In genomic region chr7:23419160-23419559, GRCh38 we compare ENCODE assay signal across 22 cellular contexts. TPM values are rescaled to one million over a fixed set of nuclear protein-coding genes. Genes with fewer than 3 reads are reported as not detected.
"Had no signal": no experiment of that assay in that cellular context is flagged by ENCODE, and none has a peak within 500 bp of the region (broad histone marks: within the 10 kb centered on the region; RNA-seq: fewer than 3 reads in every experiment).

No MANE protein-coding gene starts in this region.

- H3K4me1 Mint-ChIP-seq: stimulated activated effector memory CD8-positive, alpha-beta T cell treated with anti-CD3 and anti-CD28 coated beads, Interleukin-12 subunit alpha, Interleukin-12 subunit beta, amount 100 ng/mL, for 72 hours had no signal

- H3K36me3 Mint-ChIP-seq: naive thymus-derived CD8-positive, alpha-beta T cell; stimulated activated effector memory CD8-positive, alpha-beta T cell treated with anti-CD3 and anti-CD28 coated beads, Interleukin-12 subunit alpha, Interleukin-12 subunit beta, amount 100 ng/mL, for 72 hours had no signal

- H3K27ac ChIP-seq: gastrocnemius medialis, heart right ventricle, parathyroid adenoma, prostate gland, right lobe of liver, tibial artery, upper lobe of left lung, uterus had no signal

- H3K27ac Mint-ChIP-seq: dendritic cell treated with granulocyte-macrophage colony-stimulating factor and Interleukin-4, amounts not matched to agents 40 ng/mL and 50 ng/mL, for 4 days; stimulated activated effector memory CD8-positive, alpha-beta T cell treated with anti-CD3 and anti-CD28 coated beads, Interleukin-12 subunit alpha, Interleukin-12 subunit beta, amount 100 ng/mL, for 72 hours; stimulated activated naive CD8-positive, alpha-beta T cell treated with anti-CD3 and anti-CD28 coated beads, Interleukin-15, Interleukin-2, amounts not matched to agents 100 ng/mL and 50 ng/mL, for 24 hours had no signal

- H3K27me3 ChIP-seq: gastrocnemius medialis, right lobe of liver, upper lobe of left lung, uterus had no signal

- H3K9me3 ChIP-seq: gastrocnemius medialis, heart right ventricle, mucosa of descending colon, prostate gland, right lobe of liver, tibial artery, upper lobe of left lung, uterus had no signal

- H3K4me1 ChIP-seq: gastrocnemius medialis, heart right ventricle, prostate gland, right lobe of liver, tibial artery, upper lobe of left lung, uterus had no signal

- H3K4me3 ChIP-seq: gastrocnemius medialis, heart right ventricle, mucosa of descending colon, prostate gland, right lobe of liver, tibial artery, upper lobe of left lung, uterus had no signal

- H3K36me3 ChIP-seq: gastrocnemius medialis, heart right ventricle, prostate gland, right lobe of liver, tibial artery, upper lobe of left lung, uterus had no signal

- DNase-seq: effector memory CD8-positive, alpha-beta T cell; erythroblast; gastrocnemius medialis; heart right ventricle; hypothalamus; mammary epithelial cell; mucosa of descending colon; naive thymus-derived CD8-positive, alpha-beta T cell; occipital lobe; right lobe of liver; stimulated activated CD4-positive, alpha-beta T cell treated with anti-CD3 and anti-CD28 coated beads, Interleukin-4, amount 100 ng/mL, for 1 hour; stimulated activated CD8-positive, alpha-beta memory T cell treated with anti-CD3 and anti-CD28 coated beads, Interleukin-4, amount 100 ng/mL, for 48 hours; tibial artery; upper lobe of left lung; uterus had no signal

- H3K9me3 Mint-ChIP-seq: dendritic cell treated with granulocyte-macrophage colony-stimulating factor and Interleukin-4, amounts not matched to agents 40 ng/mL and 50 ng/mL, for 4 days; effector memory CD8-positive, alpha-beta T cell; naive thymus-derived CD8-positive, alpha-beta T cell; neural crest cell; stimulated activated effector memory CD8-positive, alpha-beta T cell treated with anti-CD3 and anti-CD28 coated beads, Interleukin-12 subunit alpha, Interleukin-12 subunit beta, amount 100 ng/mL, for 72 hours; stimulated activated naive CD8-positive, alpha-beta T cell treated with anti-CD3 and anti-CD28 coated beads, Interleukin-15, Interleukin-2, amounts not matched to agents 100 ng/mL and 50 ng/mL, for 24 hours had no signal

- H3K27me3 Mint-ChIP-seq: dendritic cell treated with granulocyte-macrophage colony-stimulating factor and Interleukin-4, amounts not matched to agents 40 ng/mL and 50 ng/mL, for 4 days had no signal

- H3K4me3 Mint-ChIP-seq: dendritic cell treated with granulocyte-macrophage colony-stimulating factor and Interleukin-4, amounts not matched to agents 40 ng/mL and 50 ng/mL, for 4 days; effector memory CD8-positive, alpha-beta T cell; naive thymus-derived CD8-positive, alpha-beta T cell; neural crest cell; stimulated activated effector memory CD8-positive, alpha-beta T cell treated with anti-CD3 and anti-CD28 coated beads, Interleukin-12 subunit alpha, Interleukin-12 subunit beta, amount 100 ng/mL, for 72 hours; stimulated activated naive CD8-positive, alpha-beta T cell treated with anti-CD3 and anti-CD28 coated beads, Interleukin-15, Interleukin-2, amounts not matched to agents 100 ng/mL and 50 ng/mL, for 24 hours had no signal

- ATAC-seq: effector memory CD8-positive, alpha-beta T cell; gastrocnemius medialis; heart right ventricle; left lobe of liver; mucosa of descending colon; naive thymus-derived CD8-positive, alpha-beta T cell; stimulated activated effector memory CD8-positive, alpha-beta T cell treated with anti-CD3 and anti-CD28 coated beads, Interleukin-12 subunit alpha, Interleukin-12 subunit beta, amount 100 ng/mL, for 72 hours had no signal

RNA-seq across cellular contexts. Expression of gene IGF2BP3, which starts 51.1 kb away (rescaled TPM):
- total RNA-seq: naive thymus-derived CD8-positive, alpha-beta T cell had no signal
